ENCODE assay signal across 9 cellular contexts in the genomic region with DNA sequence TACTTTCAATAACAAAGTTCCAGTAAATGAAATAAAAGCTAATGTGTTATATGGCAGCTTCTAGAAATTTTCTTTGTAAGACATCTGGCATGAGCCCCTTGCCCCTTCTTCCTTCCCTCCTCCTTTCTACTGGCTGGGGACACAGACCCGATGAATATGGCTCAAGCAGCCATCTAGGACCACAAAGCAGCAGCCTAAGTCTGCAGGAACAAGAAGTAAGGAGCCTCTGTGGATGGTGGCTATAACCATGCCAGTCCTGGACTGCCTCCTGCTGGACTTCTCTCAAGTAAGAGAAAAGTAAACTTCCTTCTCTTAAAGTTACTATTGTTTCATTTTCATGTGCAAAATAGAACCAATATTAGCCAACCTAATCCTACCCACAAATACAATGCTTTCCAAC.
DNase-seq lines count a peak whose midpoint lies in the region; ATAC-seq, FAIRE-seq and TF ChIP-seq lines count a peak whose summit lies in the region.
"Had no signal": no experiment of that assay in that cellular context is flagged by ENCODE, and none has a peak within 500 bp of the region (broad histone marks: within the 10 kb centered on the region; RNA-seq: fewer than 3 reads in every experiment).

No MANE protein-coding gene starts in this region.

- H2BK20ac ChIP-seq in H1 (ENCODE audit: low read length), result no peak overlapping the region

- H3K4me1 Mint-ChIP-seq in neural crest cell, result peaks cover 46% of the 10 kb centered on the region

- peaks cover 2 to 7% of the 10 kb centered on the region in 2 experiments for H4K20me1 ChIP-seq in H1 (replicated peaks in 1 of 2; ENCODE audit: control insufficient read depth in 1 of 2, insufficient read depth in 2 of 2, low read length in 2 of 2)

- H3K4me2 ChIP-seq in H1 (ENCODE audit: insufficient read depth in 1 of 2, low read depth in 2 of 2, low read length in 2 of 2), result no peak overlapping the region

- H3K4me3 Mint-ChIP-seq in neural crest cell, result no peak overlapping the region

- H4K5ac ChIP-seq in H1 (ENCODE audit: insufficient read length, low read depth, low read length), result no peak overlapping the region

- no peak overlapping the region for H4K91ac ChIP-seq in H1 (replicated peaks; ENCODE audit: insufficient read length, low read length)

- peak; percentile 70 for FAIRE-seq in H1 (lab: Jason Lieb, UNC)

- H3K4ac ChIP-seq in H1 (replicated peaks; ENCODE audit: insufficient read length, low read depth, low read length), result no peak overlapping the region

- H3K27ac ChIP-seq in HUES48 (ENCODE audit: low read depth, low read length) (peak overlapping the region; percentile 56), H1 (ENCODE audit: low read depth, low read length) (no peak overlapping the region)

- no peaks in the 10 kb centered on the region for H3K23me2 ChIP-seq in H1 (ENCODE audit: low read depth, low read length)

- POLR2A ChIA-PET in H1 (lab: Charles Lee; ENCODE audit: partially characterized antibody), result no interaction called here

- no peak overlapping the region for H2BK12ac ChIP-seq in H1 (ENCODE audit: low read depth, low read length)

- peaks cover 3% of the 10 kb centered on the region for H3K36me3 Mint-ChIP-seq in neural crest cell (ENCODE audit: low read depth)

- H3K79me2 ChIP-seq in H1 (ENCODE audit: control insufficient read depth in 1 of 2, insufficient read depth in 2 of 2, low read length in 2 of 2), result peaks cover 7 to 90% of the 10 kb centered on the region in 2 experiments; a peak in 3 of 4 replicates

- H3K4me3 ChIP-seq in GM06990 (replicated peaks; ENCODE audit: low read depth, low read length) (peak overlapping the region; percentile 16; the same call in 1 of the 2 replicates), HUES48 (ENCODE audit: low read depth, low read length) (no peak overlapping the region), H1 (ENCODE audit: extremely low read depth in 1 of 4, insufficient read depth in 2 of 4, low read depth in 3 of 4, low read length in 4 of 4) (no peak overlapping the region)
- H3K4me3 ChIP-seq: gastrocnemius medialis had no signal

- no peak overlapping the region for H3K23ac ChIP-seq in H1 (ENCODE audit: insufficient read length)

- H2BK15ac ChIP-seq in H1 (ENCODE audit: low read length), result no peak overlapping the region

- TF ChIP-seq RAD21 in H1 (IDR thresholded peaks at IDR 0.05 in 1 of 2, conservative IDR thresholded peaks at IDR 0.05 in 1 of 2; ENCODE audit: low read depth in 2 of 2, low read length in 2 of 2), result peak; percentile 73 to 79

- WGBS in H1 (ENCODE audit: extremely low coverage in 1 of 2, insufficient coverage in 1 of 2, insufficient read length in 1 of 2, insufficient replicate concordance in 2 of 2, low coverage in 1 of 2, low lambda C conversion rate in 2 of 2, missing lambda C conversion rate in 1 of 2), 2 experiments, result 75% methylated on average over 1 of the region's 1 CpG; no CpG with 5 or more reads in 1 of the 2 experiments

- H3K9me3 ChIP-seq in HUES48 (ENCODE audit: control insufficient read depth, insufficient read depth, low read length) (no peaks in the 10 kb centered on the region), H1 (ENCODE audit: insufficient read depth in 2 of 2, low read depth in 1 of 2, low read length in 1 of 2) (no peaks in the 10 kb centered on the region)
- H3K9me3 ChIP-seq: gastrocnemius medialis had no signal

- no peaks in the 10 kb centered on the region for H3K9me3 Mint-ChIP-seq in neural crest cell

- no peaks in the 10 kb centered on the region for H3K27me3 Mint-ChIP-seq in neural crest cell (ENCODE audit: low read depth)

- no peak overlapping the region for H3K56ac ChIP-seq in H1 (replicated peaks; ENCODE audit: insufficient read length, low read depth, low read length)

- H3K79me1 ChIP-seq in H1 (ENCODE audit: low read depth, low read length), result peaks cover 5% of the 10 kb centered on the region

- peaks cover 74% of the 10 kb centered on the region for H3K4me1 ChIP-seq in HUES48 (ENCODE audit: control insufficient read depth, insufficient read depth, low read length)
- H3K4me1 ChIP-seq in H1 (replicated peaks in 1 of 4; ENCODE audit: control insufficient read depth in 3 of 4, insufficient read depth in 4 of 4, low read length in 3 of 4), result peaks cover 0 to 18% (median 12%) of the 10 kb centered on the region in 4 experiments; a peak in 6 of 7 replicates

- CTCF ChIA-PET in H1 (lab: Charles Lee; ENCODE audit: partially characterized antibody), result interaction anchor here (0.8 to 7.5 kb wide), 18 partner anchors 8 to 387 kb away, joined by 3 to 102 read pairs (median 4); a partner anchor contains a TSS

- no peak overlapping the region for H2AK5ac ChIP-seq in H1 (ENCODE audit: low read depth, low read length)

- no peak overlapping the region for H3K18ac ChIP-seq in H1 (ENCODE audit: extremely low read depth, low read length)

- TF ChIP-seq CTCF in GM06990 (IDR thresholded peaks at IDR 0.05; ENCODE audit: insufficient read depth, low read length, poor library complexity, severe bottlenecking), result peak; percentile 56
- TF ChIP-seq CTCF in H1 (IDR thresholded peaks at IDR 0.05; ENCODE audit: control extremely low read depth in 1 of 3, insufficient read depth in 1 of 3, low read depth in 1 of 3, low read length in 3 of 3), result peak in 2 of 3 experiments; percentile 49 to 61; a peak in 3 of 4 replicates
- TF ChIP-seq CTCF in neural crest cell (conservative IDR thresholded peaks at IDR 0.05), result peak; percentile 53

- in situ Hi-C loops in G401 (cut with HindIII; ENCODE audit: low sequenced_read_pairs), result no loop called here

- no peak overlapping the region for H3K27ac Mint-ChIP-seq in neural crest cell (ENCODE audit: unreplicated experiment)

- no peak for TF ChIP-seq EP300 in H1 (IDR thresholded peaks at IDR 0.05; ENCODE audit: borderline replicate concordance in 1 of 2, low read depth in 2 of 2, low read length in 2 of 2)

- H3K9ac ChIP-seq in HUES48 (ENCODE audit: low read depth, low read length) (no peak overlapping the region), H1 (replicated peaks in 1 of 4; ENCODE audit: extremely low read depth in 1 of 4, low read depth in 3 of 4, low read length in 3 of 4) (no peak overlapping the region)

- DNase-seq in GM06990 (ENCODE audit: extremely low read depth, insufficient read length) (no peak), H1 (ENCODE audit: low read depth in 1 of 2, low spot score in 2 of 2) (no peak), neural crest cell (ENCODE audit: low read depth, low spot score) (no peak), DMS79 treated with DMSO at 0.1 percent for 48 hours (lab: John Stamatoyannopoulos, UW) (no peak), G401 (ENCODE audit: low spot score) (no peak)
- DNase-seq: gastrocnemius medialis had no signal

- no peak overlapping the region for H2BK5ac ChIP-seq in H1 (ENCODE audit: low read depth, low read length)

- H4K8ac ChIP-seq in H1 (ENCODE audit: extremely low read depth, insufficient read depth, low read length), result no peak overlapping the region

- no peak overlapping the region for H3K14ac ChIP-seq in H1 (ENCODE audit: insufficient read length)

- H2AFZ ChIP-seq in H1 (ENCODE audit: low read length), result no peak overlapping the region

- H3K36me3 ChIP-seq in GM06990 (ENCODE audit: control insufficient read depth, insufficient read depth, low read length), result no peaks in the 10 kb centered on the region
- H3K36me3 ChIP-seq in HUES48 (ENCODE audit: control insufficient read depth, insufficient read depth, low read length), result no peaks in the 10 kb centered on the region
- H3K36me3 ChIP-seq in H1 (ENCODE audit: control insufficient read depth in 2 of 4, insufficient read depth in 4 of 4, low read length in 3 of 4), result no peaks in the 10 kb centered on the region
- H3K36me3 ChIP-seq: gastrocnemius medialis had no signal

- no peak overlapping the region for H2BK120ac ChIP-seq in H1 (replicated peaks; ENCODE audit: low read depth, low read length)

- TF ChIP-seq POLR2A in H1 (IDR thresholded peaks at IDR 0.05; ENCODE audit: control extremely low read depth in 1 of 2, low read depth in 2 of 2, low read length in 2 of 2), result no peak

- H3K27me3 ChIP-seq in GM06990 (replicated peaks; ENCODE audit: control insufficient read depth, insufficient read depth, low read length) (no peaks in the 10 kb centered on the region), HUES48 (ENCODE audit: control insufficient read depth, insufficient read depth, low read length) (no peaks in the 10 kb centered on the region), H1 (replicated peaks in 1 of 4; ENCODE audit: control insufficient read depth in 3 of 4, extremely low read depth in 1 of 4, insufficient read depth in 3 of 4, low read length in 3 of 4) (no peaks in the 10 kb centered on the region)
- H3K27me3 ChIP-seq: gastrocnemius medialis had no signal

- no peak for ATAC-seq in GM21390 (IDR thresholded peaks at IDR 0.05; ENCODE audit: unreplicated experiment)
- ATAC-seq in HG02763 (IDR thresholded peaks at IDR 0.05; ENCODE audit: unreplicated experiment), result no peak

TF ChIP-seq in H1, 55 proteins besides CTCF, POLR2A, EP300 and RAD21:
- TF ChIP-seq CEBPB (IDR thresholded peaks at IDR 0.05; ENCODE audit: low read depth, low read length) (no peak), KDM1A (IDR thresholded peaks at IDR 0.05; ENCODE audit: borderline replicate concordance, low read length) (no peak), BCL11A (IDR thresholded peaks at IDR 0.05; ENCODE audit: low read depth in 2 of 2, low read length in 2 of 2) (no peak), RNF2 (IDR thresholded peaks at IDR 0.05; ENCODE audit: borderline replicate concordance, low read depth, low read length, missing control alignments, poor library complexity, severe bottlenecking) (no peak), TEAD4 (IDR thresholded peaks at IDR 0.05; ENCODE audit: low read depth, low read length) (no peak), BRCA1 (IDR thresholded peaks at IDR 0.05; ENCODE audit: low read depth, low read length) (no peak), RXRA (IDR thresholded peaks at IDR 0.05; ENCODE audit: insufficient read depth, low read depth, low read length) (no peak), SIX5 (IDR thresholded peaks at IDR 0.05; ENCODE audit: low read depth, low read length) (no peak), TAF7 (optimal IDR thresholded peaks at IDR 0.05; ENCODE audit: borderline replicate concordance, low read depth, low read length) (no peak), SAP30 (IDR thresholded peaks at IDR 0.05; ENCODE audit: insufficient read depth, insufficient replicate concordance, low read length) (no peak)
